15 cellular contexts compared by ENCODE assay signal in the genomic region with DNA sequence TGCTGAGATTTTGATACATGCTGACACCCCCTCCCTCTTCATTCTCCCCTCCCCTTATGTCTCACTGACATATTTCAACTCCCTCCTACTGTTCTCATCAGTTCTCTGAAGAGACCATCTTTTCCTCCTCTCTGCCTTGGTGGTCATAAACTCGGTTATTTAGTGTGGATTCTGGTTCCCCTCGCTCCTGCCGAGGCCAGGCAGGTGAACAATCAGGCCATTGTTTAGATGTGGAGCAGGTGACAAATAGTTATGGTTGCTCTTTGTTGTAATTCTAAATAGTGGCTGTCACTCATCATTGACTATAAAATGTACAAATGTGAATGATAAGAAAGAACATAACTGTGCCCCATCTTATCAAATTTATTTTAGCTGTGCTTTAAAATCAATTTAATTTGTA.
DNase-seq lines count a peak whose midpoint lies in the region; ATAC-seq and TF ChIP-seq lines count a peak whose summit lies in the region.
"Had no signal": no experiment of that assay in that cellular context is flagged by ENCODE, and none has a peak within 500 bp of the region (broad histone marks: within the 10 kb centered on the region; RNA-seq: fewer than 3 reads in every experiment).

No MANE protein-coding gene starts in this region.

- no peak overlapping the region for H2AFZ ChIP-seq in OCI-LY1 (ENCODE audit: low read length)

- H3K4me1 ChIP-seq in BLaER1: peaks cover 62% of the 10 kb centered on the region
- H3K4me1 ChIP-seq in CD4-positive, alpha-beta memory T cell (ENCODE audit: insufficient read depth, low read length): peaks cover 69% of the 10 kb centered on the region
- H3K4me1 ChIP-seq in OCI-LY1 (ENCODE audit: insufficient read depth, low read length, severe bottlenecking): peaks cover 93% of the 10 kb centered on the region
- peaks cover 20% of the 10 kb centered on the region for H3K4me1 ChIP-seq in effector memory CD4-positive, alpha-beta T cell (ENCODE audit: control insufficient read depth, insufficient read depth, low read length, poor library complexity, severe bottlenecking)
- no peaks in the 10 kb centered on the region for H3K4me1 ChIP-seq in foreskin keratinocyte

- H3K27me3 ChIP-seq in BLaER1 (no peaks in the 10 kb centered on the region), OCI-LY1 (ENCODE audit: insufficient read depth, low read length) (no peaks in the 10 kb centered on the region), foreskin keratinocyte (no peaks in the 10 kb centered on the region)
- no peaks in the 10 kb centered on the region for H3K27me3 ChIP-seq in CD4-positive, alpha-beta memory T cell (ENCODE audit: insufficient read depth, low read length)
- H3K27me3 ChIP-seq in effector memory CD4-positive, alpha-beta T cell (replicated peaks; ENCODE audit: control insufficient read depth, insufficient read depth, low read length, poor library complexity, severe bottlenecking): no peaks in the 10 kb centered on the region
- H3K27me3 ChIP-seq: neutrophil had no signal

- H3K4me1 Mint-ChIP-seq in CD4-positive, alpha-beta memory T cell: peaks cover 32 to 58% (median 45%) of the 10 kb centered on the region in 4 donors
- peaks cover 25% of the 10 kb centered on the region for H3K4me1 Mint-ChIP-seq in endothelial cell (ENCODE audit: unreplicated experiment)

- POLR2A ChIA-PET in CD4-positive, alpha-beta memory T cell (lab: Charles Lee; ENCODE audit: partially characterized antibody): interaction anchor here (1.0 to 3.7 kb wide), 7 partner anchors 9 to 403 kb away, joined by 4 to 24 read pairs (median 6); partner anchors contain the start of gene BCOR

- H3K4me3 ChIP-seq in BLaER1 (no peak overlapping the region), OCI-LY1 (ENCODE audit: low read depth, low read length, poor library complexity, severe bottlenecking) (peak overlapping the region; percentile 88)
- no peak overlapping the region for H3K4me3 ChIP-seq in CD4-positive, alpha-beta memory T cell (ENCODE audit: low read length in 2 of 2)
- H3K4me3 ChIP-seq in effector memory CD4-positive, alpha-beta T cell (ENCODE audit: insufficient read depth, low read depth, low read length, poor library complexity, severe bottlenecking): no peak overlapping the region
- H3K4me3 ChIP-seq: sigmoid colon had no signal

- CTCF ChIA-PET in CD4-positive, alpha-beta memory T cell (lab: Charles Lee; ENCODE audit: partially characterized antibody): no interaction called here

- H3K27me3 Mint-ChIP-seq in CD4-positive, alpha-beta memory T cell: no peaks in the 10 kb centered on the region
- peaks cover 3% of the 10 kb centered on the region for H3K27me3 Mint-ChIP-seq in endothelial cell (ENCODE audit: unreplicated experiment)

- no peaks in the 10 kb centered on the region for H3K36me3 ChIP-seq in BLaER1
- H3K36me3 ChIP-seq in CD4-positive, alpha-beta memory T cell (ENCODE audit: insufficient read depth, low read length): no peaks in the 10 kb centered on the region
- H3K36me3 ChIP-seq in OCI-LY1 (ENCODE audit: insufficient read depth, low read length): peaks cover 11% of the 10 kb centered on the region
- H3K36me3 ChIP-seq in effector memory CD4-positive, alpha-beta T cell (ENCODE audit: control insufficient read depth, insufficient read depth, low read length): no peaks in the 10 kb centered on the region
- H3K36me3 ChIP-seq: neutrophil, sigmoid colon had no signal

- intact Hi-C loops in CD4-positive, alpha-beta memory T cell (cut with micrococcal nuclease): loop anchor here (2.0 to 5.0 kb wide), 2 partner anchors 41 to 396 kb away; no protein-coding TSS in a partner anchor

- ATAC-seq in foreskin keratinocyte (no peak), HG02763 (IDR thresholded peaks at IDR 0.05; ENCODE audit: unreplicated experiment) (no peak)

- H3K9me3 ChIP-seq in BLaER1 (no peaks in the 10 kb centered on the region), OCI-LY1 (ENCODE audit: low read length) (no peaks in the 10 kb centered on the region)
- no peaks in the 10 kb centered on the region for H3K9me3 ChIP-seq in CD4-positive, alpha-beta memory T cell (ENCODE audit: control insufficient read depth in 1 of 2, low read length in 2 of 2)
- no peaks in the 10 kb centered on the region for H3K9me3 ChIP-seq in effector memory CD4-positive, alpha-beta T cell (ENCODE audit: control insufficient read depth, low read length)
- H3K9me3 ChIP-seq: neutrophil, sigmoid colon had no signal

- H3K4me3 Mint-ChIP-seq in CD4-positive, alpha-beta memory T cell: peak overlapping the region in 3 of 8 donors; percentile 31 to 49 (median 35)
- H3K4me3 Mint-ChIP-seq in endothelial cell (ENCODE audit: unreplicated experiment): no peak overlapping the region

- no peaks in the 10 kb centered on the region for H3K79me2 ChIP-seq in OCI-LY1 (ENCODE audit: insufficient read depth, low read length)

- H3K4me2 ChIP-seq in BLaER1 (peak overlapping the region; percentile 84; the same call in 1 of the 2 replicates), OCI-LY1 (ENCODE audit: low read length) (peak overlapping the region; percentile 98)
- H3K4me2 ChIP-seq: KMS-11 had no signal

- H3K36me3 Mint-ChIP-seq in CD4-positive, alpha-beta memory T cell: no peaks in the 10 kb centered on the region
- H3K36me3 Mint-ChIP-seq in endothelial cell (ENCODE audit: low read depth, unreplicated experiment): no peaks in the 10 kb centered on the region

- TF ChIP-seq CTCF in OCI-LY1 (IDR thresholded peaks at IDR 0.05; ENCODE audit: low read length): no peak
- TF ChIP-seq CTCF in foreskin keratinocyte (conservative IDR thresholded peaks at IDR 0.05): no peak
- TF ChIP-seq CTCF in endothelial cell (IDR thresholded peaks at IDR 0.05; ENCODE audit: unreplicated experiment): no peak

- peak overlapping the region; percentile 85; the same call in 1 of the 2 replicates for H3K27ac ChIP-seq in BLaER1
- H3K27ac ChIP-seq in CD4-positive, alpha-beta memory T cell (ENCODE audit: low read depth, low read length): no peak overlapping the region
- H3K27ac ChIP-seq in OCI-LY1 (ENCODE audit: low read depth, low read length, poor library complexity, severe bottlenecking): peak overlapping the region; percentile 98
- peak overlapping the region; percentile 40 for H3K27ac ChIP-seq in effector memory CD4-positive, alpha-beta T cell (ENCODE audit: insufficient read depth, low read length, poor library complexity, severe bottlenecking)
- H3K27ac ChIP-seq in foreskin keratinocyte: no peak overlapping the region
- H3K27ac ChIP-seq: C4-2B, KMS-11 had no signal

- 0 out of 2 replicates have a peak, but pooled peaks cover 3% of the 10 kb centered on the region for H3F3A ChIP-seq in OCI-LY1 (ENCODE audit: insufficient read depth, low read length)

- H3K9me2 ChIP-seq in OCI-LY1 (ENCODE audit: low read depth, low read length): no peaks in the 10 kb centered on the region

- H3K9ac ChIP-seq in BLaER1: no peak overlapping the region
- H3K9ac ChIP-seq in OCI-LY1 (ENCODE audit: low read length): peak overlapping the region; percentile 99
- H3K9ac ChIP-seq: KMS-11 had no signal

- peak overlapping the region; percentile 72 to 93 (median 88) for H3K27ac Mint-ChIP-seq in CD4-positive, alpha-beta memory T cell
- H3K27ac Mint-ChIP-seq in endothelial cell (ENCODE audit: unreplicated experiment): no peak overlapping the region

- no peaks in the 10 kb centered on the region for H4K20me1 ChIP-seq in BLaER1
- H4K20me1 ChIP-seq in OCI-LY1 (ENCODE audit: insufficient read depth, low read length): no peaks in the 10 kb centered on the region

- no peaks in the 10 kb centered on the region for H3K9me3 Mint-ChIP-seq in CD4-positive, alpha-beta memory T cell
- no peaks in the 10 kb centered on the region for H3K9me3 Mint-ChIP-seq in endothelial cell (ENCODE audit: unreplicated experiment)

- no peak for DNase-seq in CD4-positive, alpha-beta memory T cell
- DNase-seq in effector memory CD4-positive, alpha-beta T cell: no peak
- DNase-seq in EL (no peak), foreskin keratinocyte (no peak), endothelial cell (ENCODE audit: low spot score) (no peak)
- DNase-seq: dermis blood vessel endothelial cell, NCI-H1436 treated with DMSO at 0.1 percent for 48 hours, NCI-H524, sigmoid colon had no signal

Comparison
In these comparisons a context has a peak if more than half of its experiments do, and no peak if none do; other contexts are left out.
1. H3K27ac ChIP-seq: peak in BLaER1 (single experiment), OCI-LY1 (single experiment) and effector memory CD4-positive, alpha-beta T cell (single experiment); none in CD4-positive, alpha-beta memory T cell (single experiment) and foreskin keratinocyte (single experiment).